ENCODE assay signal across 8 cellular contexts in the genomic region with DNA sequence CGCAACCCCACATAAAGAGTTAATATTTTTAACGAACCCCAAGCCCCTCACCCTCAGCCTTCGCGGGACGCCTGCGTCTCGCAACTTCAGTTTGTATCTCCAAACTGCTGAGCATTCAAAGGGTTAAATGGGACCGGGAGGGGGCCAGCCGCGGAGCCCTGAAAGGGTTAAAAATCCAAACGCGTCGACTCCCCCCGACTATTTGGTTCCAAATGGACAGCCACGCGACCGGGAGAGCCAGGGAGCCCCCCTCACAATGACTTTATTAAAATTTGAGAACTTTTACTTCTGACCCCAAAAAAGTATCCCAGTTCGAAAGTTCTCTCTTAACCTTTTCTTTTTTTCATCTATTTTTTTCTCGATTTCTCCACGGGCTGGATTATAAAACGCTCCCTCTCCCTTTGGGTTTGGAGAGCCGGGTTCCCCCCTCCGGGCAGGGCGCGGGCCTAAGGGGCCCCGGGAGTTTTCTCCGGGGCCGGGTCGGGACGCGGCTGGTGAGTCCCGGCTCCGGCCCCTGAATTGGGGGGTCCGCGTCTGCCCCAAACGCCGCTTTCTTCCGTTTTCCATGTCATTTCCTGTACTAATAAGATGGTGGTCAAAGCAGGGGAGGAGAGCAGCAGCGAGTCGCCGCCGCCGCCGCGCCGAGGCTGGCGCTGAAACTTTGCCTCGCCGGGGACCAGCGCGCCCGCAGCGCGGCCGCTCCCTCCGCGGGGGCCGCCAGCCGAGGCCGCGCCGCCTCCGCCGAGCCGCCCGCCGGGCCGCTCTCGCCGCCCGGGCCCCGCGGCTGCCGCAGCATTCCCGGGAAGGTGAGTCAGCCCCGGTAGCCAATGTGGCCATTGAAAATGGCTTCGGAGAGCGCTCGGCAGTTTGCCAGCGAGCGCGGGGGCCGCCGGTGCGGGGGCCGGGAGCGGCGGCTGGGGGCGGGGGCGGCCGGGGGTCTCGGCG. TPM values are rescaled to one million over a fixed set of nuclear protein-coding genes. Genes with fewer than 3 reads are reported as not detected.
DNase-seq lines count a peak whose midpoint lies in the region; ATAC-seq and TF ChIP-seq lines count a peak whose summit lies in the region.

TSS of gene PRDM11 (plus strand) at position 568 of the 945 bp plus-strand sequence. CDS start 35,128 bp downstream, outside the sequence.

- H3K27me3 ChIP-seq in lung (ENCODE audit: control insufficient read depth, insufficient read depth): no peaks in the 10 kb centered on the region

- peaks cover 4 to 16% of the 10 kb centered on the region in 2 donors for H3K4me1 ChIP-seq in lung (ENCODE audit: control insufficient read depth in 2 of 2, insufficient read depth in 2 of 2, low read length in 2 of 2)

- no peaks in the 10 kb centered on the region for H3K36me3 ChIP-seq in lung (ENCODE audit: control insufficient read depth in 2 of 2, insufficient read depth in 2 of 2, low read length in 2 of 2)

- 0 to 1% methylated on average over 77 to 93 of the region's 93 CpGs for WGBS in lung, 2 donors

- TF ChIP-seq POLR2A in NB4 (IDR thresholded peaks at IDR 0.05; ENCODE audit: extremely low read depth, insufficient read length): no peak

- DNase-seq in SIG-M5 treated with dmso at 0.1 percent for 504 hours (lab: John Stamatoyannopoulos, UW; ENCODE audit: unreplicated experiment): peak; percentile 26
- no peak for DNase-seq in SIG-M5 (lab: John Stamatoyannopoulos, UW)
- peak; percentile 65 for DNase-seq in NB4 (ENCODE audit: low read depth)
- peak; percentile 70 to 72 for DNase-seq in activated CD4-positive, alpha-beta T cell treated with anti-CD3 and anti-CD28 coated beads for 4 hours
- DNase-seq in effector CD4-positive, alpha-beta T cell: peak; percentile 47
- DNase-seq in lung (ENCODE audit: low spot score): peak; percentile 71
- DNase-seq in stimulated activated CD8-positive, alpha-beta memory T cell treated with anti-CD3 and anti-CD28 coated beads, Interleukin-15, amount 100 ng/mL, for 24 hours (ENCODE audit: low read depth): peak; percentile 23

- peak within 1 kb of the TSS; percentile 93 to 99 for H3K27ac ChIP-seq in lung (ENCODE audit: low read depth in 1 of 2, low read length in 1 of 2)

- H3K9me3 ChIP-seq in lung (ENCODE audit: control insufficient read depth in 2 of 2, insufficient read depth in 1 of 2, low read length in 1 of 2): no peaks in the 10 kb centered on the region

- ATAC-seq in HG02623 (IDR thresholded peaks at IDR 0.05; ENCODE audit: unreplicated experiment): peak; percentile 19
- ATAC-seq in lung (ENCODE audit: insufficient read depth, low FRiP score): peak; percentile 5

- H3K4me3 ChIP-seq in NB4 (ENCODE audit: low read depth, low read length) (peak within 1 kb of the TSS; percentile 71), lung (peak within 1 kb of the TSS; percentile 70)

- TF ChIP-seq CTCF in NB4 (IDR thresholded peaks at IDR 0.05; ENCODE audit: low read depth, low read length): no peak
- no peak for TF ChIP-seq CTCF in lung (IDR thresholded peaks at IDR 0.05; ENCODE audit: control extremely low read depth, extremely low read depth)

RNA-seq across cellular contexts. Expression of gene PRDM11, which starts in this region (rescaled TPM):
- total RNA-seq in lung: 10 to 100 TPM; 22.5 to 35.1 TPM
- 1 to 10 TPM; 3.7 to 5.7 TPM for polyA plus RNA-seq in lung
